In genomic region chr4:40245794-40246546, GRCh38 we compare ENCODE assay signal across 16 cellular contexts. TPM values are rescaled to one million over a fixed set of nuclear protein-coding genes. Genes with fewer than 3 reads are reported as not detected.
DNase-seq lines count a peak whose midpoint lies in the region; ATAC-seq, FAIRE-seq and TF ChIP-seq lines count a peak whose summit lies in the region.
"Had no signal": no experiment of that assay in that cellular context is flagged by ENCODE, and none has a peak within 500 bp of the region (broad histone marks: within the 10 kb centered on the region; RNA-seq: fewer than 3 reads in every experiment).

No MANE protein-coding gene starts in this region.

- RAD21 ChIA-PET in GM12878 (lab: Charles Lee; ENCODE audit: unreplicated experiment) = interaction anchor here (1.4 to 1.6 kb wide), 2 partner anchors 34 to 61 kb away, joined by 3 to 4 read pairs; no protein-coding TSS in a partner anchor

- TF ChIP-seq EP300 in GM12878 (IDR thresholded peaks at IDR 0.05; ENCODE audit: borderline replicate concordance in 1 of 2, control insufficient read depth in 1 of 2, low read depth in 2 of 2, low read length in 2 of 2) = no peak

- H3K4me1 ChIP-seq in GM12878 (ENCODE audit: control insufficient read depth, insufficient read depth, low read length) = no peaks in the 10 kb centered on the region
- H3K4me1 ChIP-seq: foreskin keratinocyte had no signal

- peaks cover 11% of the 10 kb centered on the region for H4K20me1 ChIP-seq in GM12878 (ENCODE audit: control insufficient read depth, insufficient read depth)

- H3K36me3 ChIP-seq in KOPT-K1 (ENCODE audit: insufficient read depth, low read length) (peaks cover 67% of the 10 kb centered on the region), GM12878 (ENCODE audit: control insufficient read depth in 2 of 2, insufficient read depth in 2 of 2, low read length in 1 of 2) (peaks cover 32 to 34% of the 10 kb centered on the region in 2 experiments)
- H3K36me3 ChIP-seq: brain microvascular endothelial cell had no signal

- peak overlapping the region; percentile 75 for H3K27ac ChIP-seq in KOPT-K1 (ENCODE audit: low read depth, low read length, poor library complexity, severe bottlenecking)
- H3K27ac ChIP-seq in GM12878 (ENCODE audit: control insufficient read depth, insufficient read depth) = no peak overlapping the region
- H3K27ac ChIP-seq: brain microvascular endothelial cell, foreskin keratinocyte had no signal

- peaks cover 20% of the 10 kb centered on the region for H3K79me2 ChIP-seq in GM12878 (ENCODE audit: control insufficient read depth, insufficient read depth, low read length)

- no peak for TF ChIP-seq RAD21 in GM12878 (IDR thresholded peaks at IDR 0.05; ENCODE audit: insufficient read depth, low read depth, low read length)

- peaks cover 80% of the 10 kb centered on the region for H3K36me3 Mint-ChIP-seq in activated CD4-positive, alpha-beta T cell treated with anti-CD3 and anti-CD28 coated beads, Interleukin-2, amount 10 ng/mL, durations not matched to agents 7 days and 5 days (ENCODE audit: low read depth)
- no peaks in the 10 kb centered on the region for H3K36me3 Mint-ChIP-seq in progenitor cell of endocrine pancreas (ENCODE audit: insufficient read depth)
- H3K36me3 Mint-ChIP-seq: mesothelial cell of epicardium had no signal

- peak overlapping the region; percentile 15 for H3K4me3 Mint-ChIP-seq in activated CD4-positive, alpha-beta T cell treated with anti-CD3 and anti-CD28 coated beads, Interleukin-2, amount 10 ng/mL, durations not matched to agents 7 days and 5 days
- no peak overlapping the region for H3K4me3 Mint-ChIP-seq in progenitor cell of endocrine pancreas (ENCODE audit: low read depth)
- H3K4me3 Mint-ChIP-seq: mesothelial cell of epicardium had no signal

- in situ Hi-C loops in GM12878 (cut with MboI) = no loop called here

- H3K27ac Mint-ChIP-seq in activated CD4-positive, alpha-beta T cell treated with anti-CD3 and anti-CD28 coated beads, Interleukin-2, amount 10 ng/mL, durations not matched to agents 7 days and 5 days = peak overlapping the region; percentile 89
- H3K27ac Mint-ChIP-seq in progenitor cell of endocrine pancreas = peak overlapping the region; percentile 5
- H3K27ac Mint-ChIP-seq: mesothelial cell of epicardium had no signal

- no peaks in the 10 kb centered on the region for H3K27me3 Mint-ChIP-seq in activated CD4-positive, alpha-beta T cell treated with anti-CD3 and anti-CD28 coated beads, Interleukin-2, amount 10 ng/mL, durations not matched to agents 7 days and 5 days
- H3K27me3 Mint-ChIP-seq in progenitor cell of endocrine pancreas = no peaks in the 10 kb centered on the region

- 76% methylated on average over 11 of the region's 11 CpGs for WGBS in GM12878 (ENCODE audit: insufficient coverage, insufficient replicate concordance, low lambda C conversion rate, missing lambda C conversion rate)

- H2AFZ ChIP-seq in GM12878 (ENCODE audit: control insufficient read depth, low read depth, low read length) = no peak overlapping the region

- H3K4me1 Mint-ChIP-seq in activated CD4-positive, alpha-beta T cell treated with anti-CD3 and anti-CD28 coated beads, Interleukin-2, amount 10 ng/mL, durations not matched to agents 7 days and 5 days = peaks cover 91% of the 10 kb centered on the region
- H3K4me1 Mint-ChIP-seq in progenitor cell of endocrine pancreas (ENCODE audit: low read depth) = peaks cover 1% of the 10 kb centered on the region

- FAIRE-seq in GM12878 (lab: Jason Lieb, UNC) = no peak

- intact Hi-C loops in GM12878 (cut with micrococcal nuclease; ENCODE audit: unreplicated experiment) = loop anchor here (2.0 kb wide), 1 partner anchor 63 kb away; no protein-coding TSS in a partner anchor

- TSS peak; percentile 21 for BruUV-seq in GM12878 (replicated peaks; lab: Mats Ljungman, UMichigan)

- ATAC-seq in GM12878 = peak; percentile 3
- ATAC-seq in HG03457 (IDR thresholded peaks at IDR 0.05; ENCODE audit: unreplicated experiment) = no peak
- no peak for ATAC-seq in GM18907 (IDR thresholded peaks at IDR 0.05; ENCODE audit: unreplicated experiment)
- ATAC-seq: foreskin keratinocyte had no signal

- no peaks in the 10 kb centered on the region for H3K9me3 Mint-ChIP-seq in activated CD4-positive, alpha-beta T cell treated with anti-CD3 and anti-CD28 coated beads, Interleukin-2, amount 10 ng/mL, durations not matched to agents 7 days and 5 days
- no peaks in the 10 kb centered on the region for H3K9me3 Mint-ChIP-seq in progenitor cell of endocrine pancreas (ENCODE audit: low read depth)
- H3K9me3 Mint-ChIP-seq: mesothelial cell of epicardium had no signal

- SMC1A ChIA-PET in GM12878 (lab: Charles Lee; ENCODE audit: uncharacterized antibody, unreplicated experiment) = interaction anchor here (0.9 to 1.5 kb wide), 3 partner anchors 14 to 64 kb away, joined by 3 to 4 read pairs (median 3); no protein-coding TSS in a partner anchor

- no peak overlapping the region for H3K4me2 ChIP-seq in GM12878 (ENCODE audit: control insufficient read depth, insufficient read depth)

- no peak for TF ChIP-seq CTCF in GM12878 (IDR thresholded peaks at IDR 0.05 in 2 of 3, conservative IDR thresholded peaks at IDR 0.05 in 1 of 3; ENCODE audit: control insufficient read depth in 2 of 3, extremely low read depth in 1 of 3, insufficient read depth in 1 of 3, low read depth in 3 of 3, low read length in 3 of 3)
- TF ChIP-seq CTCF in progenitor cell of endocrine pancreas (IDR thresholded peaks at IDR 0.05; ENCODE audit: unreplicated experiment) = no peak

- no peak overlapping the region for H3K9ac ChIP-seq in GM12878 (ENCODE audit: control insufficient read depth, insufficient read depth, low read length)

- CTCF ChIA-PET in activated CD4-positive, alpha-beta T cell treated with anti-CD3 and anti-CD28 coated beads, Interleukin-2, amount 10 ng/mL, durations not matched to agents 7 days and 5 days (lab: Charles Lee) = interaction anchor here (0.6 to 1.1 kb wide), 2 partner anchors 71 to 188 kb away, joined by 3 read pairs; no protein-coding TSS in a partner anchor
- CTCF ChIA-PET in GM12878 (lab: Yijun Ruan, JAX) = interaction anchor here (1.1 to 1.4 kb wide), 3 partner anchors 53 to 94 kb away, joined by 3 to 5 read pairs (median 3); no protein-coding TSS in a partner anchor

- no peaks in the 10 kb centered on the region for H3K27me3 ChIP-seq in GM12878 (replicated peaks in 1 of 2; ENCODE audit: control insufficient read depth in 2 of 2, insufficient read depth in 2 of 2, low read length in 1 of 2)
- H3K27me3 ChIP-seq: brain microvascular endothelial cell, foreskin keratinocyte had no signal

- no peak for DNase-seq in activated CD4-positive, alpha-beta T cell treated with anti-CD3 and anti-CD28 coated beads, Interleukin-2, amount 10 ng/mL, durations not matched to agents 7 days and 5 days
- no peak for DNase-seq in activated CD4-positive, alpha-beta T cell treated with anti-CD3 and anti-CD28 coated beads for 1 hour
- DNase-seq in GM12878 (ENCODE audit: low read depth, low spot score) (no peak), progenitor cell of endocrine pancreas (ENCODE audit: low spot score, unreplicated experiment) (no peak), T-helper 9 cell (no peak)
- DNase-seq: brain microvascular endothelial cell; DMS79 treated with DMSO at 0.1 percent for 48 hours; foreskin keratinocyte; KBM-7; NCI-H524 treated with DMSO at 0.1 percent for 48 hours; RPMI8226; stimulated activated CD4-positive, alpha-beta T cell treated with anti-CD3 and anti-CD28 coated beads, Interleukin-15, amount 100 ng/mL, for 24 hours had no signal

- H3K4me3 ChIP-seq in GM12878 = no peak overlapping the region

- no peaks in the 10 kb centered on the region for H3K9me3 ChIP-seq in KOPT-K1 (ENCODE audit: insufficient read depth, low read length, poor library complexity, severe bottlenecking)
- no peaks in the 10 kb centered on the region for H3K9me3 ChIP-seq in GM12878 (replicated peaks; ENCODE audit: control insufficient read depth, insufficient read depth, low read length)

- POLR2A ChIA-PET in activated CD4-positive, alpha-beta T cell treated with anti-CD3 and anti-CD28 coated beads, Interleukin-2, amount 10 ng/mL, durations not matched to agents 7 days and 5 days (lab: Charles Lee) = no interaction called here
- POLR2A ChIA-PET in GM12878 (lab: Charles Lee) = no interaction called here

- TF ChIP-seq POLR2A in GM12878 (IDR thresholded peaks at IDR 0.05; ENCODE audit: low read depth, low read length) = peak; percentile 77

TF ChIP-seq in GM12878, 131 proteins besides CTCF, POLR2A, EP300 and RAD21 (continues in another document):
- TF ChIP-seq HDAC2 (IDR thresholded peaks at IDR 0.05) = no peak

RNA-seq across cellular contexts. Expression of gene RHOH, which starts 49.1 kb away (rescaled TPM):
- total RNA-seq in activated CD4-positive, alpha-beta T cell treated with anti-CD3 and anti-CD28 coated beads, Interleukin-2, amount 10 ng/mL, durations not matched to agents 7 days and 5 days = 100 to 1,000 TPM; 134 to 137 TPM
- 89.6 and 93.8 TPM in 2 replicates for total RNA-seq in GM12878 (2013; cell fraction: nucleolus; rRNA removed)
- total RNA-seq in GM12878 (2014; rRNA removed) (47.2 and 49.3 TPM in 2 replicates), GM12878 (2014; rRNA removed; fragmentation: Illumina TruSeq; extraction: Trizol) (46.5 and 48.1 TPM in 2 replicates), GM12878 (2021) (64.5 and 65.7 TPM in 2 replicates), progenitor cell of endocrine pancreas (4.5 and 5.5 TPM in 2 replicates)
- 44.8 TPM for polyA plus RNA-seq in GM12878 (2011; ENCODE audit: low read depth)
- polyA plus RNA-seq in GM12878 (2011; rRNA removed) (120 and 128 TPM in 2 replicates), GM12878 (2014; fragmentation: Illumina TruSeq; extraction: Trizol) (51.9 and 67.1 TPM in 2 replicates), GM12878 (2014; fragmentation: Nextera tagmentation; extraction: Ambion mirVana) (10 to 100 TPM; 48.9 to 78.4 TPM), GM12878 (2014; rRNA removed) (48.4 and 49.5 TPM in 2 replicates), GM12878 (2016; fragmentation: Nextera tagmentation; extraction: Ambion mirVana) (10 to 100 TPM; 63.8 to 64.4 TPM)
- polyA plus RNA-seq in GM12878 (2011; cell fraction: cytosol; rRNA removed) = 117 and 119 TPM in 2 replicates
- 75.7 and 87.1 TPM in 2 replicates for polyA plus RNA-seq in GM12878 (2011; cell fraction: nucleus; rRNA removed)
- 56.8 and 82.4 TPM in 2 replicates for polyA plus RNA-seq in GM12878 (2012)
- 176 and 260 TPM in 2 replicates for polyA minus RNA-seq in GM12878 (2011; rRNA and poly(A)+ RNA removed)
- 56.8 and 63.4 TPM in 2 replicates for polyA minus RNA-seq in GM12878 (2011; cell fraction: cytosol; rRNA and poly(A)+ RNA removed)
- polyA minus RNA-seq in GM12878 (2011; cell fraction: nucleus; rRNA and poly(A)+ RNA removed) = 91.3 and 105 TPM in 2 replicates
- total RNA-seq: foreskin keratinocyte had no signal
- polyA plus RNA-seq: foreskin keratinocyte had no signal
